11 cellular contexts compared by ENCODE assay signal in genomic region chr10:117534321-117535044, GRCh38. TPM values are rescaled to one million over a fixed set of nuclear protein-coding genes. Genes with fewer than 3 reads are reported as not detected.
DNase-seq lines count a peak whose midpoint lies in the region; ATAC-seq and TF ChIP-seq lines count a peak whose summit lies in the region.
"Had no signal": no experiment of that assay in that cellular context is flagged by ENCODE, and none has a peak within 500 bp of the region (broad histone marks: within the 10 kb centered on the region; RNA-seq: fewer than 3 reads in every experiment).

No MANE protein-coding gene starts in this region.

- TF ChIP-seq CTCF in GM20000 (IDR thresholded peaks at IDR 0.05; ENCODE audit: extremely low read depth, missing control alignments) (no peak), glutamatergic neuron (IDR thresholded peaks at IDR 0.05; ENCODE audit: partially characterized antibody, unreplicated experiment) (no peak), OCI-LY7 (conservative IDR thresholded peaks at IDR 0.05; ENCODE audit: low read length) (no peak)

- POLR2A ChIA-PET in OCI-LY7 (lab: Charles Lee): no interaction called here

- H3K9me3 ChIP-seq in OCI-LY7 (ENCODE audit: low read length): no peaks in the 10 kb centered on the region

- H2AFZ ChIP-seq in OCI-LY7 (ENCODE audit: low read length): no peak overlapping the region

- H3K4me3 Mint-ChIP-seq in glutamatergic neuron (ENCODE audit: unreplicated experiment): peak overlapping the region; percentile 64
- H3K4me3 Mint-ChIP-seq: effector memory CD8-positive, alpha-beta T cell had no signal

- H3K36me3 Mint-ChIP-seq in glutamatergic neuron (ENCODE audit: unreplicated experiment): no peaks in the 10 kb centered on the region

- H3K9me3 Mint-ChIP-seq in glutamatergic neuron (ENCODE audit: unreplicated experiment): peaks cover 13% of the 10 kb centered on the region
- H3K9me3 Mint-ChIP-seq: effector memory CD8-positive, alpha-beta T cell had no signal

- no peaks in the 10 kb centered on the region for H3K4me1 ChIP-seq in OCI-LY7 (ENCODE audit: insufficient read depth, low read length, poor library complexity, severe bottlenecking)

- CTCF ChIA-PET in OCI-LY7 (lab: Charles Lee; ENCODE audit: unreplicated experiment): no interaction called here

- no peaks in the 10 kb centered on the region for H3K36me3 ChIP-seq in OCI-LY7 (ENCODE audit: insufficient read depth, low read length)

- no peaks in the 10 kb centered on the region for H4K20me1 ChIP-seq in OCI-LY7 (ENCODE audit: insufficient read depth, low read length)

- H3K27me3 Mint-ChIP-seq in glutamatergic neuron (ENCODE audit: unreplicated experiment): peaks cover 27% of the 10 kb centered on the region

- DNase-seq in GM20000 (ENCODE audit: low spot score) (peak; percentile 38), NCI-H748 treated with DMSO at 0.1 percent for 48 hours (lab: John Stamatoyannopoulos, UW) (peak; percentile 64), glutamatergic neuron (no peak), retina (peak; percentile 78), OCI-LY7 (ENCODE audit: low spot score) (no peak)
- DNase-seq: activated CD4-positive, alpha-beta T cell treated with anti-CD3 and anti-CD28 coated beads, Interleukin-2, amount 50 U/mL, for 4 hours; effector memory CD8-positive, alpha-beta T cell had no signal

- no peak overlapping the region for H3K4me2 ChIP-seq in OCI-LY7 (ENCODE audit: low read length)
- H3K4me2 ChIP-seq: KMS-11 had no signal

- BruUV-seq in OCI-LY7 (replicated peaks; lab: Mats Ljungman, UMichigan): no TSS peak

- H3K27ac Mint-ChIP-seq in glutamatergic neuron (ENCODE audit: unreplicated experiment): no peak overlapping the region
- H3K27ac Mint-ChIP-seq: effector memory CD8-positive, alpha-beta T cell had no signal

- H3K9me2 ChIP-seq in OCI-LY7 (ENCODE audit: insufficient read depth, low read length): no peaks in the 10 kb centered on the region

- no peak overlapping the region for H3K4me3 ChIP-seq in OCI-LY7 (ENCODE audit: low read depth, low read length, poor library complexity, severe bottlenecking)

- no peak overlapping the region for H3K27ac ChIP-seq in OCI-LY7 (ENCODE audit: low read depth, low read length, poor library complexity, severe bottlenecking)
- H3K27ac ChIP-seq: KMS-11 had no signal

- H3K79me2 ChIP-seq in OCI-LY7 (ENCODE audit: insufficient read depth, low read depth, low read length): no peaks in the 10 kb centered on the region

- H3K4me1 Mint-ChIP-seq in glutamatergic neuron (ENCODE audit: low read depth, unreplicated experiment): peaks cover 20% of the 10 kb centered on the region

- ATAC-seq in GM19397 (IDR thresholded peaks at IDR 0.05; ENCODE audit: unreplicated experiment): no peak
- no peak for ATAC-seq in HG02885 (IDR thresholded peaks at IDR 0.05; ENCODE audit: poor library complexity, unreplicated experiment)
- ATAC-seq: effector memory CD8-positive, alpha-beta T cell had no signal

- intact Hi-C loops in OCI-LY7 (cut with micrococcal nuclease; ENCODE audit: unreplicated experiment): no loop called here

RNA-seq across cellular contexts. Expression of gene EMX2, which starts 8.1 kb away (rescaled TPM):
- total RNA-seq in glutamatergic neuron (ENCODE audit: unreplicated experiment) (0.47 TPM), OCI-LY7 (2022) (not detected in 2 replicates)
- not detected in 2 replicates for total RNA-seq in OCI-LY7 (2014; rRNA removed; shearing (Covaris generic))
- total RNA-seq: myocyte had no signal

Comparison
In these comparisons a context has a peak if more than half of its experiments do, and no peak if none do; other contexts are left out.
1. DNase-seq: peak in GM20000 (single experiment), NCI-H748 treated with DMSO at 0.1 percent for 48 hours (single experiment) and retina (single experiment); none in glutamatergic neuron (single experiment) and OCI-LY7 (single experiment).